ENCODE assay signal across 22 cellular contexts in genomic region chr10:10960534-10960933, GRCh38. TPM values are rescaled to one million over a fixed set of nuclear protein-coding genes. Genes with fewer than 3 reads are reported as not detected.
DNase-seq lines count a peak whose midpoint lies in the region; ATAC-seq and TF ChIP-seq lines count a peak whose summit lies in the region.
"Had no signal": no experiment of that assay in that cellular context is flagged by ENCODE, and none has a peak within 500 bp of the region (broad histone marks: within the 10 kb centered on the region; RNA-seq: fewer than 3 reads in every experiment).

No MANE protein-coding gene starts in this region.

- no peaks in the 10 kb centered on the region for H3K36me3 ChIP-seq in heart right ventricle
- H3K36me3 ChIP-seq: BLaER1 treated with 17β-estradiol and CSF1 and Interleukin-3, amounts not matched to agents 10 nM and 100 nM had no signal

- peaks cover 16 to 17% of the 10 kb centered on the region in 2 donors for H3K4me1 Mint-ChIP-seq in natural killer cell treated with Interleukin-12 subunit alpha and Interleukin-12 subunit beta and Interleukin-15 and Interleukin-18, amount 100 ng/mL, for 72 hours (ENCODE audit: low read depth in 2 of 2)
- peaks cover 0 to 11% of the 10 kb centered on the region in 2 donors for H3K4me1 Mint-ChIP-seq in natural killer cell
- H3K4me1 Mint-ChIP-seq: B cell had no signal

- 78% methylated on average over 6 of the region's 6 CpGs for WGBS in heart right ventricle, 2 donors

- DNase-seq in Right ventricle myocardium superior (no peak), left cardiac atrium (no peak), heart right ventricle (no peak), cardiac septum (ENCODE audit: low spot score) (no peak), natural killer cell (no peak), sciatic nerve (ENCODE audit: low spot score) (no peak)
- DNase-seq in natural killer cell treated with Interleukin-12 subunit alpha and Interleukin-12 subunit beta and Interleukin-15 and Interleukin-18, amount 100 ng/mL, for 72 hours (ENCODE audit: low spot score) = no peak
- DNase-seq: AML-193; Caco-2; Calu3; CD4-positive, alpha-beta T cell; CD8-positive, alpha-beta T cell; DND-41; EL; GDM1 had no signal

- no peaks in the 10 kb centered on the region for H3K9me3 ChIP-seq in heart right ventricle
- H3K9me3 ChIP-seq: A549; BLaER1 treated with 17β-estradiol and CSF1 and Interleukin-3, amounts not matched to agents 10 nM and 100 nM; Caco-2 had no signal

- H3K36me3 Mint-ChIP-seq in natural killer cell treated with Interleukin-12 subunit alpha and Interleukin-12 subunit beta and Interleukin-15 and Interleukin-18, amount 100 ng/mL, for 72 hours = no peaks in the 10 kb centered on the region
- no peaks in the 10 kb centered on the region for H3K36me3 Mint-ChIP-seq in natural killer cell
- H3K36me3 Mint-ChIP-seq: CD8-positive, alpha-beta T cell had no signal

- intact Hi-C loops in Right ventricle myocardium superior (cut with DNase I) = no loop called here
- intact Hi-C loops in left cardiac atrium (cut with DNase I) = no loop called here
- intact Hi-C loops in heart right ventricle (cut with DNase I) = no loop called here
- intact Hi-C loops in cardiac septum (cut with DNase I) = loop anchor here (5.0 kb wide), 1 partner anchor 312 kb away; no protein-coding TSS in a partner anchor
- intact Hi-C loops in natural killer cell (cut with micrococcal nuclease) = no loop called here
- intact Hi-C loops in sciatic nerve (cut with DNase I) = no loop called here

- H3K27ac Mint-ChIP-seq in natural killer cell treated with Interleukin-12 subunit alpha and Interleukin-12 subunit beta and Interleukin-15 and Interleukin-18, amount 100 ng/mL, for 72 hours = peak overlapping the region; percentile 61 to 70
- H3K27ac Mint-ChIP-seq in natural killer cell = no peak overlapping the region
- H3K27ac Mint-ChIP-seq: B cell; CD4-positive, alpha-beta T cell; CD8-positive, alpha-beta T cell had no signal

- H3K27me3 ChIP-seq in heart right ventricle = no peaks in the 10 kb centered on the region
- H3K27me3 ChIP-seq: BLaER1 treated with 17β-estradiol and CSF1 and Interleukin-3, amounts not matched to agents 10 nM and 100 nM had no signal

- no peaks in the 10 kb centered on the region for H3K9me3 Mint-ChIP-seq in natural killer cell treated with Interleukin-12 subunit alpha and Interleukin-12 subunit beta and Interleukin-15 and Interleukin-18, amount 100 ng/mL, for 72 hours
- no peaks in the 10 kb centered on the region for H3K9me3 Mint-ChIP-seq in natural killer cell
- H3K9me3 Mint-ChIP-seq: CD4-positive, alpha-beta T cell; CD8-positive, alpha-beta T cell had no signal

- no peak overlapping the region for H3K4me3 Mint-ChIP-seq in natural killer cell treated with Interleukin-12 subunit alpha and Interleukin-12 subunit beta and Interleukin-15 and Interleukin-18, amount 100 ng/mL, for 72 hours
- H3K4me3 Mint-ChIP-seq in natural killer cell = no peak overlapping the region
- H3K4me3 Mint-ChIP-seq: B cell; CD4-positive, alpha-beta T cell; CD8-positive, alpha-beta T cell had no signal

- H3K27me3 Mint-ChIP-seq in natural killer cell treated with Interleukin-12 subunit alpha and Interleukin-12 subunit beta and Interleukin-15 and Interleukin-18, amount 100 ng/mL, for 72 hours = peaks cover 4 to 10% of the 10 kb centered on the region in 2 donors
- H3K27me3 Mint-ChIP-seq in natural killer cell (ENCODE audit: low read depth in 2 of 2) = peaks cover 8 to 12% of the 10 kb centered on the region in 2 donors

- TF ChIP-seq CTCF in heart right ventricle (IDR thresholded peaks at IDR 0.05) (peak in 4 of 9 donors; percentile 7 to 28 (median 23)), natural killer cell (IDR thresholded peaks at IDR 0.05) (no peak)

- H3K4me3 ChIP-seq in heart right ventricle = no peak overlapping the region
- H3K4me3 ChIP-seq: A549; BLaER1 treated with 17β-estradiol and CSF1 and Interleukin-3, amounts not matched to agents 10 nM and 100 nM; GM12878 had no signal

- peaks cover 0 to 13% (median 7%) of the 10 kb centered on the region in 9 donors for H3K4me1 ChIP-seq in heart right ventricle
- H3K4me1 ChIP-seq: A549; BLaER1 treated with 17β-estradiol and CSF1 and Interleukin-3, amounts not matched to agents 10 nM and 100 nM; Caco-2 had no signal

- ATAC-seq in Right ventricle myocardium superior (ENCODE audit: poor library complexity) (peak; percentile 67), left cardiac atrium (no peak), heart right ventricle (peak in 5 of 8 donors; percentile 47 to 78 (median 62)), natural killer cell (no peak), sciatic nerve (peak; percentile 32), GM18873 (IDR thresholded peaks at IDR 0.05; ENCODE audit: low FRiP score, unreplicated experiment) (no peak)
- no peak for ATAC-seq in natural killer cell treated with Interleukin-12 subunit alpha and Interleukin-12 subunit beta and Interleukin-15 and Interleukin-18, amount 100 ng/mL, for 72 hours
- ATAC-seq: A549; CD8-positive, alpha-beta T cell had no signal

- H3K27ac ChIP-seq in heart right ventricle = no peak overlapping the region
- H3K27ac ChIP-seq: 22Rv1; A549; BLaER1 treated with 17β-estradiol and CSF1 and Interleukin-3, amounts not matched to agents 10 nM and 100 nM; C4-2B had no signal

RNA-seq across cellular contexts. Expression of gene CELF2, which starts 57.1 kb away (rescaled TPM):
- total RNA-seq in Right ventricle myocardium superior = 67.7 TPM
- total RNA-seq in left cardiac atrium = 10 to 100 TPM; 68.4 to 72.5 TPM
- total RNA-seq in heart right ventricle = 10 to 100 TPM; 61.9 to 90.9 (median 82.2) TPM
- polyA plus RNA-seq in heart right ventricle = 10 to 100 TPM; 13.0 to 18.3 TPM
- 67.5 TPM for total RNA-seq in cardiac septum
- 100 to 1,000 TPM; 185 to 208 TPM for total RNA-seq in natural killer cell treated with Interleukin-12 subunit alpha and Interleukin-12 subunit beta and Interleukin-15 and Interleukin-18, amount 100 ng/mL, for 72 hours
- 100 to 1,000 TPM; 282 to 298 (median 295) TPM for total RNA-seq in natural killer cell
- total RNA-seq in sciatic nerve = 94.9 TPM
- total RNA-seq: Calu3 had no signal

Comparison
In these comparisons a context has a peak if more than half of its experiments do, and no peak if none do; other contexts are left out.
1. ATAC-seq: peak in Right ventricle myocardium superior (single experiment), heart right ventricle (5 of 8) and sciatic nerve (single experiment); none in left cardiac atrium (0 of 2), natural killer cell treated with Interleukin-12 subunit alpha and Interleukin-12 subunit beta and Interleukin-15 and Interleukin-18, amount 100 ng/mL, for 72 hours (0 of 2), natural killer cell (0 of 3) and GM18873 (single experiment).
2. H3K27ac Mint-ChIP-seq: peak in natural killer cell treated with Interleukin-12 subunit alpha and Interleukin-12 subunit beta and Interleukin-15 and Interleukin-18, amount 100 ng/mL, for 72 hours (2 of 2); none in natural killer cell (0 of 2).